ENCODE assay signal across 22 cellular contexts in genomic region chr10:8919291-8919690, GRCh38.
A peak's percentile ranks its signal among the peaks of the same experiment; 100 is the strongest.
DNase-seq lines count a peak whose midpoint lies in the region; ATAC-seq, FAIRE-seq and TF ChIP-seq lines count a peak whose summit lies in the region.
"Had no signal": no experiment of that assay in that cellular context is flagged by ENCODE, and none has a peak within 500 bp of the region (broad histone marks: within the 10 kb centered on the region; RNA-seq: fewer than 3 reads in every experiment).

No MANE protein-coding gene starts in this region.

- H3K9me3 Mint-ChIP-seq in activated naive CD8-positive, alpha-beta T cell treated with anti-CD3 and anti-CD28 coated beads, Interleukin-2, amount 50 U/mL, for 24 hours, result peaks cover 9% of the 10 kb centered on the region
- H3K9me3 Mint-ChIP-seq in activated CD4-positive, alpha-beta T cell treated with anti-CD3 and anti-CD28 coated beads for 36 hours (ENCODE audit: low read depth), result peaks cover 1% of the 10 kb centered on the region

- in situ Hi-C loops in mammary epithelial cell (cut with MboI; ENCODE audit: low sequenced_read_pairs in 2 of 2), result no loop called here

- no peaks in the 10 kb centered on the region for H3K27me3 Mint-ChIP-seq in activated naive CD8-positive, alpha-beta T cell treated with anti-CD3 and anti-CD28 coated beads, Interleukin-2, amount 50 U/mL, for 24 hours
- H3K27me3 Mint-ChIP-seq in activated CD4-positive, alpha-beta T cell treated with anti-CD3 and anti-CD28 coated beads for 36 hours, result no peaks in the 10 kb centered on the region
- H3K27me3 Mint-ChIP-seq: CD4-positive, CD25-positive, alpha-beta regulatory T cell had no signal

- H3K4me1 ChIP-seq in mammary epithelial cell (ENCODE audit: insufficient read depth, low read length) (peaks cover 4% of the 10 kb centered on the region), breast epithelium (no peaks in the 10 kb centered on the region)
- H3K4me1 ChIP-seq: BE2C, Caco-2 had no signal

- H3K4me3 ChIP-seq in mammary epithelial cell (replicated peaks in 1 of 3; ENCODE audit: insufficient read depth in 1 of 3, low read depth in 2 of 3, low read length in 3 of 3), result no peak overlapping the region
- H3K4me3 ChIP-seq in breast epithelium, result no peak overlapping the region
- H3K4me3 ChIP-seq in fibroblast of villous mesenchyme (ENCODE audit: low read depth, low read length), result no peak overlapping the region
- H3K4me3 ChIP-seq: PC-9 had no signal

- no peak for TF ChIP-seq CTCF in mammary epithelial cell (conservative IDR thresholded peaks at IDR 0.05 in 1 of 2, IDR thresholded peaks at IDR 0.05 in 1 of 2; ENCODE audit: extremely low read depth in 1 of 2, insufficient read depth in 1 of 2, low read depth in 1 of 2, low read length in 2 of 2)
- no peak for TF ChIP-seq CTCF in breast epithelium (IDR thresholded peaks at IDR 0.05)
- TF ChIP-seq CTCF in fibroblast of villous mesenchyme (IDR thresholded peaks at IDR 0.05; ENCODE audit: insufficient read depth, low read depth, low read length), result no peak

- no peaks in the 10 kb centered on the region for H3K27me3 ChIP-seq in mammary epithelial cell (ENCODE audit: insufficient read depth, low read length)
- H3K27me3 ChIP-seq in breast epithelium, result no peaks in the 10 kb centered on the region
- H3K27me3 ChIP-seq: BE2C had no signal

- H3K9me3 ChIP-seq in mammary epithelial cell (replicated peaks; ENCODE audit: insufficient read depth, low read length) (no peaks in the 10 kb centered on the region), breast epithelium (no peaks in the 10 kb centered on the region)
- H3K9me3 ChIP-seq: BE2C, Caco-2 had no signal

- no peak for TF ChIP-seq POLR2A in breast epithelium (IDR thresholded peaks at IDR 0.05)

- H3K36me3 ChIP-seq in mammary epithelial cell (ENCODE audit: insufficient read depth, low read length), result no peaks in the 10 kb centered on the region
- no peaks in the 10 kb centered on the region for H3K36me3 ChIP-seq in breast epithelium
- H3K36me3 ChIP-seq: BE2C had no signal

- no peak for FAIRE-seq in urothelium cell line (lab: Jason Lieb, UNC)
- FAIRE-seq: GM12892, GM18507, H1, HepG2 had no signal

- CTCF ChIA-PET in mammary epithelial cell (lab: Charles Lee; ENCODE audit: low non-redundant PET), result no interaction called here
- CTCF ChIA-PET in activated CD4-positive, alpha-beta T cell treated with anti-CD3 and anti-CD28 coated beads for 36 hours (lab: Charles Lee), result no interaction called here

- DNase-seq in mammary epithelial cell (peak; percentile 22), breast epithelium (ENCODE audit: low spot score in 2 of 2) (no peak), fibroblast of villous mesenchyme (ENCODE audit: low read depth) (peak; percentile 1), urothelium cell line (ENCODE audit: low spot score) (peak; percentile 8), NCI-H187 treated with DMSO at 0.1 percent for 48 hours (lab: John Stamatoyannopoulos, UW) (no peak), HUDEP-2 (lab: John Stamatoyannopoulos, UW; ENCODE audit: unreplicated experiment in 76 of 76) (no peak)
- DNase-seq in activated naive CD8-positive, alpha-beta T cell treated with anti-CD3 and anti-CD28 coated beads, Interleukin-2, amount 50 U/mL, for 24 hours, result no peak
- DNase-seq in activated CD4-positive, alpha-beta T cell treated with anti-CD3 and anti-CD28 coated beads for 36 hours, result no peak
- DNase-seq: 8988T; BE2C; Caco-2; CD4-positive, CD25-positive, alpha-beta regulatory T cell; KBM-7; MV-4-11; NCI-H1694 treated with DMSO at 0.1 percent for 48 hours; NCI-H2107; NCI-H524 treated with DMSO at 0.1 percent for 48 hours; PC-9 had no signal

- POLR2A ChIA-PET in activated CD4-positive, alpha-beta T cell treated with anti-CD3 and anti-CD28 coated beads for 36 hours (lab: Charles Lee), result no interaction called here

- no peak overlapping the region for H3K9ac ChIP-seq in mammary epithelial cell (ENCODE audit: insufficient read depth, low read length)

- no peaks in the 10 kb centered on the region for H3K79me2 ChIP-seq in mammary epithelial cell (ENCODE audit: insufficient read depth, low read length)

- H4K20me1 ChIP-seq in mammary epithelial cell (ENCODE audit: insufficient read depth, low read length), result no peaks in the 10 kb centered on the region

- peak; percentile 33 for ATAC-seq in activated naive CD8-positive, alpha-beta T cell treated with anti-CD3 and anti-CD28 coated beads, Interleukin-2, amount 50 U/mL, for 24 hours
- no peak for ATAC-seq in activated CD4-positive, alpha-beta T cell treated with anti-CD3 and anti-CD28 coated beads for 36 hours
- ATAC-seq: HepG2 had no signal

- no peaks in the 10 kb centered on the region for H3K36me3 Mint-ChIP-seq in activated naive CD8-positive, alpha-beta T cell treated with anti-CD3 and anti-CD28 coated beads, Interleukin-2, amount 50 U/mL, for 24 hours (ENCODE audit: low read depth)
- no peaks in the 10 kb centered on the region for H3K36me3 Mint-ChIP-seq in activated CD4-positive, alpha-beta T cell treated with anti-CD3 and anti-CD28 coated beads for 36 hours (ENCODE audit: low read depth)
- H3K36me3 Mint-ChIP-seq: CD4-positive, CD25-positive, alpha-beta regulatory T cell had no signal

- no peak overlapping the region for H3K4me3 Mint-ChIP-seq in activated naive CD8-positive, alpha-beta T cell treated with anti-CD3 and anti-CD28 coated beads, Interleukin-2, amount 50 U/mL, for 24 hours
- no peak overlapping the region for H3K4me3 Mint-ChIP-seq in activated CD4-positive, alpha-beta T cell treated with anti-CD3 and anti-CD28 coated beads for 36 hours
- H3K4me3 Mint-ChIP-seq: CD4-positive, CD25-positive, alpha-beta regulatory T cell had no signal

- dilution Hi-C loops in mammary epithelial cell (cut with HindIII; ENCODE audit: low sequenced_read_pairs), result no loop called here

- H3K27ac ChIP-seq in mammary epithelial cell (ENCODE audit: insufficient read depth, low read depth, low read length), result no peak overlapping the region
- H3K27ac ChIP-seq in breast epithelium, result no peak overlapping the region
- H3K27ac ChIP-seq: PC-9 had no signal

- H3K4me1 Mint-ChIP-seq in activated naive CD8-positive, alpha-beta T cell treated with anti-CD3 and anti-CD28 coated beads, Interleukin-2, amount 50 U/mL, for 24 hours, result peaks cover 16% of the 10 kb centered on the region
- H3K4me1 Mint-ChIP-seq in activated CD4-positive, alpha-beta T cell treated with anti-CD3 and anti-CD28 coated beads for 36 hours, result peaks cover 2% of the 10 kb centered on the region

- BruUV-seq in mammary epithelial cell (replicated peaks; lab: Mats Ljungman, UMichigan), result no TSS peak

- intact Hi-C loops in mammary epithelial cell (cut with micrococcal nuclease) (no loop called here), breast epithelium (cut with DNase I; ENCODE audit: low total_unique reads) (no loop called here)
- intact Hi-C loops in activated CD4-positive, alpha-beta T cell treated with anti-CD3 and anti-CD28 coated beads for 36 hours (cut with DNase I, micrococcal nuclease), result no loop called here

- peak overlapping the region; percentile 51 for H3K4me2 ChIP-seq in mammary epithelial cell (ENCODE audit: insufficient read depth, low read depth, low read length)
- H3K4me2 ChIP-seq: PC-9 had no signal

- 60% methylated on average over 4 of the region's 4 CpGs for WGBS in mammary epithelial cell (ENCODE audit: low coverage, missing lambda C conversion rate)

- H2AFZ ChIP-seq in mammary epithelial cell (ENCODE audit: low read depth, low read length), result no peak overlapping the region
- H2AFZ ChIP-seq: PC-9 had no signal

- peak overlapping the region; percentile 46 for H3K27ac Mint-ChIP-seq in activated naive CD8-positive, alpha-beta T cell treated with anti-CD3 and anti-CD28 coated beads, Interleukin-2, amount 50 U/mL, for 24 hours
- H3K27ac Mint-ChIP-seq in activated CD4-positive, alpha-beta T cell treated with anti-CD3 and anti-CD28 coated beads for 36 hours, result no peak overlapping the region
- H3K27ac Mint-ChIP-seq: CD4-positive, CD25-positive, alpha-beta regulatory T cell had no signal

Comparison
In these comparisons a context has a peak if more than half of its experiments do, and no peak if none do; other contexts are left out.
1. DNase-seq: peak in mammary epithelial cell (single experiment), fibroblast of villous mesenchyme (single experiment) and urothelium cell line (single experiment); none in breast epithelium (0 of 2), activated naive CD8-positive, alpha-beta T cell treated with anti-CD3 and anti-CD28 coated beads, Interleukin-2, amount 50 U/mL, for 24 hours (single experiment), NCI-H187 treated with DMSO at 0.1 percent for 48 hours (single experiment), HUDEP-2 (0 of 76) and activated CD4-positive, alpha-beta T cell treated with anti-CD3 and anti-CD28 coated beads for 36 hours (single experiment).